Comparison of ENCODE assay signal across 8 cellular contexts in the genomic region with DNA sequence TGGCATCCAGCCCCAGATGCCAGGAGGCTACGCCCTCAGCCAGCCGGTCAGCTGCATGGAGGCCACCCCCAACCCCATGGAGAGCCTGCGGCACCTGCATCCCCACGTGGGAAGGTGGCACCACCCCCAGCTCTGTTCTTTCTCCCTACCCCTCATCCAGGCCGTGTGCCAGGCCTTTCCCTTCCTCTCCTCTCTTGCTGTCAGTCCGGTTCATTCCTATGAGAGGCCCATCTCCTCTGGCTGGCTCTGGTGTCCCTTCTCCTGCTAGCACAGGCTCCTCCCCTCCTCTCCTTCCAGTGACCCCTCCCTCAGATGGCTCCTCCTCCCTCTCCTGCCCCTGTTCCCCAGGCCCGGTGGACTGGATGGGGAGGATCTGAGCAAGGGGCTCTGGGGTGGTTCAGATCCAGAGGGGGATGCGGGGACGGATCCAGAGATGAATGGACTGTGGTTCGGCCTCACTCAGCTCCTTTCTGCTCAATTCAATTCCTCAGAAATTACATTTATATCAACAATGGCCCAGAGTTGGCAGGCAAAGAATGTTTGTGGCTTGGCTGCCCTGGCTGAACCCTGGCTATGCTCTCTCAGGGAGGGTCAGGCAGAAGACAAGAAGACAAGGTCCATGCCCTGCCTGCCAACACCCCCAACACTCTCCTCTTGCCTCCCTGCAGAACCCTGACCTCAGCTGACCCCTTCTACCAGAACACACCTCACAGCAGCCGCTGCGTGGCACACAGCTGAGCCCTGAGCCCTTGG. TPM values are rescaled to one million over a fixed set of nuclear protein-coding genes. Genes with fewer than 3 reads are reported as not detected.
DNase-seq lines count a peak whose midpoint lies in the region; ATAC-seq and TF ChIP-seq lines count a peak whose summit lies in the region.

No MANE protein-coding gene starts in this region.

- DNase-seq in HCT116 (ENCODE audit: low read depth, low spot score) (no peak), right cardiac atrium (peak in 2 of 3 donors; percentile 81 to 85), sigmoid colon (no peak)
- DNase-seq in stimulated activated naive CD8-positive, alpha-beta T cell treated with anti-CD3 and anti-CD28 coated beads, Interleukin-15, Interleukin-2, amounts not matched to agents 100 U/mL and 50 U/mL, for 24 hours: no peak
- DNase-seq in activated CD4-positive, alpha-beta memory T cell treated with anti-CD3 and anti-CD28 coated beads, Interleukin-2, amount 10 ng/mL, durations not matched to agents 7 days and 5 days: no peak

- TF ChIP-seq CTCF in HCT116 (IDR thresholded peaks at IDR 0.05 in 2 of 3, conservative IDR thresholded peaks at IDR 0.05 in 1 of 3; ENCODE audit: borderline replicate concordance in 1 of 3, insufficient read depth in 1 of 3, low read depth in 2 of 3, low read length in 2 of 3) (no peak), VCaP (conservative IDR thresholded peaks at IDR 0.05) (no peak), sigmoid colon (IDR thresholded peaks at IDR 0.05) (no peak)

- H3K27me3 Mint-ChIP-seq in activated CD4-positive, alpha-beta memory T cell treated with anti-CD3 and anti-CD28 coated beads, Interleukin-2, amount 10 ng/mL, durations not matched to agents 7 days and 5 days: no peaks in the 10 kb centered on the region

- intact Hi-C loops in HCT116 (cut with micrococcal nuclease) (no loop called here), right cardiac atrium (cut with DNase I) (loop anchor here in 1 of 4 donors (10.0 kb wide), 1 partner anchor 145 kb away; no protein-coding TSS in a partner anchor), sigmoid colon (cut with DNase I) (no loop called here)

- POLR2A ChIA-PET in HCT116 (lab: Charles Lee): no interaction called here
- POLR2A ChIA-PET in activated CD4-positive, alpha-beta memory T cell treated with anti-CD3 and anti-CD28 coated beads, Interleukin-2, amount 10 ng/mL, durations not matched to agents 7 days and 5 days (lab: Charles Lee): no interaction called here

- no peaks in the 10 kb centered on the region for H3K36me3 Mint-ChIP-seq in activated CD4-positive, alpha-beta memory T cell treated with anti-CD3 and anti-CD28 coated beads, Interleukin-2, amount 10 ng/mL, durations not matched to agents 7 days and 5 days (ENCODE audit: low read depth)

- H3K9me3 Mint-ChIP-seq in activated CD4-positive, alpha-beta memory T cell treated with anti-CD3 and anti-CD28 coated beads, Interleukin-2, amount 10 ng/mL, durations not matched to agents 7 days and 5 days: no peaks in the 10 kb centered on the region

- no peak overlapping the region for H3K4me2 ChIP-seq in HCT116 (ENCODE audit: low read length)

- no peak overlapping the region for H3K27ac ChIP-seq in HCT116 (ENCODE audit: low read depth, low read length)
- peak overlapping the region; percentile 93 for H3K27ac ChIP-seq in VCaP
- H3K27ac ChIP-seq in right cardiac atrium (ENCODE audit: low read length): peak overlapping the region; percentile 16
- H3K27ac ChIP-seq in sigmoid colon: peak overlapping the region; percentile 34 to 75 (median 59)

- H3K4me1 ChIP-seq in HCT116 (ENCODE audit: control insufficient read depth in 1 of 2, insufficient read depth in 2 of 2, low read length in 2 of 2): 0 out of 4 replicates have a peak, but pooled peaks cover 0 to 4% of the 10 kb centered on the region in 2 experiments
- peaks cover 5% of the 10 kb centered on the region for H3K4me1 ChIP-seq in right cardiac atrium (ENCODE audit: control insufficient read depth, insufficient read depth, low read length)
- H3K4me1 ChIP-seq in sigmoid colon: peaks cover 0 to 32% (median 27%) of the 10 kb centered on the region in 4 donors

- CTCF ChIA-PET in HCT116 (lab: Charles Lee): interaction anchor here (1.0 kb wide), 1 partner anchor 8 kb away, joined by 3 read pairs; no protein-coding TSS in a partner anchor
- CTCF ChIA-PET in activated CD4-positive, alpha-beta memory T cell treated with anti-CD3 and anti-CD28 coated beads, Interleukin-2, amount 10 ng/mL, durations not matched to agents 7 days and 5 days (lab: Charles Lee): interaction anchor here (1.4 kb wide), 1 partner anchor 27 kb away, joined by 3 read pairs; no protein-coding TSS in a partner anchor

- TF ChIP-seq EP300 in sigmoid colon (IDR thresholded peaks at IDR 0.05): no peak

- no peaks in the 10 kb centered on the region for H3K27me3 ChIP-seq in HCT116 (ENCODE audit: insufficient read depth, low read length)
- no peaks in the 10 kb centered on the region for H3K27me3 ChIP-seq in right cardiac atrium (ENCODE audit: control insufficient read depth, insufficient read depth)
- H3K27me3 ChIP-seq in sigmoid colon: no peaks in the 10 kb centered on the region

- TF ChIP-seq POLR2A in HCT116 (IDR thresholded peaks at IDR 0.05; ENCODE audit: borderline replicate concordance, extremely low read depth, insufficient read depth, insufficient read length): no peak
- TF ChIP-seq POLR2A in sigmoid colon (IDR thresholded peaks at IDR 0.05): no peak

- H4K20me1 ChIP-seq in HCT116 (ENCODE audit: insufficient read depth): no peaks in the 10 kb centered on the region

- RAD21 ChIA-PET in HCT116 (lab: Charles Lee; ENCODE audit: low non-redundant PET in 1 of 2, low total read pairs in 2 of 2, uncharacterized antibody in 2 of 2, unreplicated experiment in 2 of 2): no interaction called here

- no peak overlapping the region for H3K27ac Mint-ChIP-seq in activated CD4-positive, alpha-beta memory T cell treated with anti-CD3 and anti-CD28 coated beads, Interleukin-2, amount 10 ng/mL, durations not matched to agents 7 days and 5 days

- TF ChIP-seq RAD21 in HCT116 (IDR thresholded peaks at IDR 0.05; ENCODE audit: low read depth): no peak

- H3K9me2 ChIP-seq in HCT116 (ENCODE audit: insufficient read depth): no peaks in the 10 kb centered on the region

- H3K4me3 Mint-ChIP-seq in activated CD4-positive, alpha-beta memory T cell treated with anti-CD3 and anti-CD28 coated beads, Interleukin-2, amount 10 ng/mL, durations not matched to agents 7 days and 5 days: no peak overlapping the region

- no peak overlapping the region for H3K4me3 ChIP-seq in HCT116 (replicated peaks in 1 of 2; ENCODE audit: low read depth in 1 of 2, low read length in 2 of 2)
- no peak overlapping the region for H3K4me3 ChIP-seq in right cardiac atrium (ENCODE audit: low read length)
- no peak overlapping the region for H3K4me3 ChIP-seq in sigmoid colon

- H3K9ac ChIP-seq in HCT116 (ENCODE audit: low read length): no peak overlapping the region

- no peaks in the 10 kb centered on the region for H3K4me1 Mint-ChIP-seq in activated CD4-positive, alpha-beta memory T cell treated with anti-CD3 and anti-CD28 coated beads, Interleukin-2, amount 10 ng/mL, durations not matched to agents 7 days and 5 days

- H2AFZ ChIP-seq in HCT116 (ENCODE audit: low read depth, low read length, poor library complexity, severe bottlenecking): no peak overlapping the region

- H3K9me3 ChIP-seq in HCT116 (ENCODE audit: control insufficient read depth in 1 of 2, insufficient read depth in 1 of 2, low read depth in 1 of 2, low read length in 2 of 2) (no peaks in the 10 kb centered on the region; a peak in 1 of 4 replicates), right cardiac atrium (ENCODE audit: control insufficient read depth, low read length) (no peaks in the 10 kb centered on the region), sigmoid colon (no peaks in the 10 kb centered on the region)

- WGBS in right cardiac atrium: 52% methylated on average over 12 of the region's 12 CpGs
- 69 to 72% methylated on average over 12 of the region's 12 CpGs for WGBS in sigmoid colon, 2 donors

- no peaks in the 10 kb centered on the region for H3K79me2 ChIP-seq in HCT116 (ENCODE audit: insufficient read depth, low read length)

- H3K36me3 ChIP-seq in HCT116 (ENCODE audit: control insufficient read depth in 1 of 2, insufficient read depth in 2 of 2, low read length in 2 of 2) (no peaks in the 10 kb centered on the region), sigmoid colon (no peaks in the 10 kb centered on the region)

- peak; percentile 44 for ATAC-seq in HCT116
- ATAC-seq in right cardiac atrium: peak; percentile 46 to 66
- no peak for ATAC-seq in HG03354 (IDR thresholded peaks at IDR 0.05; ENCODE audit: poor library complexity, severe bottlenecking, unreplicated experiment)
- ATAC-seq in GM19455 (IDR thresholded peaks at IDR 0.05; ENCODE audit: unreplicated experiment): no peak
- ATAC-seq in stimulated activated naive CD8-positive, alpha-beta T cell treated with anti-CD3 and anti-CD28 coated beads, Interleukin-15, Interleukin-2, amounts not matched to agents 100 U/mL and 50 U/mL, for 24 hours: no peak

- no TSS peak for BruUV-seq in HCT116 (replicated peaks; lab: Mats Ljungman, UMichigan)

TF ChIP-seq in HCT116, 20 proteins besides CTCF, POLR2A, EP300 and RAD21 (continues in another document):
- TF ChIP-seq CBX3 (IDR thresholded peaks at IDR 0.05; ENCODE audit: low read depth): no peak
- no peak for TF ChIP-seq JUND (IDR thresholded peaks at IDR 0.05)
- no peak for TF ChIP-seq FOSL1 (IDR thresholded peaks at IDR 0.05; ENCODE audit: low read depth)
- no peak for TF ChIP-seq EGR1 (IDR thresholded peaks at IDR 0.05; ENCODE audit: low read depth)
- no peak for TF ChIP-seq ZFX (IDR thresholded peaks at IDR 0.05)
- TF ChIP-seq, protein P1, sequence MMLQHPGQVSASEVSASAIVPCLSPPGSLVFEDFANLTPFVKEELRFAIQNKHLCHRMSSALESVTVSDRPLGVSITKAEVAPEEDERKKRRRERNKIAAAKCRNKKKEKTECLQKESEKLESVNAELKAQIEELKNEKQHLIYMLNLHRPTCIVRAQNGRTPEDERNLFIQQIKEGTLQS (IDR thresholded peaks at IDR 0.05): no peak
- TF ChIP-seq TCF7L2 (IDR thresholded peaks at IDR 0.05; ENCODE audit: borderline replicate concordance, extremely low read depth, insufficient read depth, insufficient read length): no peak
- no peak for TF ChIP-seq POLR2AphosphoS5 (IDR thresholded peaks at IDR 0.05; ENCODE audit: low read depth, low read length)
- no peak for TF ChIP-seq YY1 (IDR thresholded peaks at IDR 0.05; ENCODE audit: extremely low read depth, insufficient replicate concordance, low read depth, low read length)
- no peak for TF ChIP-seq SRF (IDR thresholded peaks at IDR 0.05; ENCODE audit: low read depth)
- no peak for TF ChIP-seq CEBPB (IDR thresholded peaks at IDR 0.05; ENCODE audit: low read depth)
- TF ChIP-seq, protein P2, sequence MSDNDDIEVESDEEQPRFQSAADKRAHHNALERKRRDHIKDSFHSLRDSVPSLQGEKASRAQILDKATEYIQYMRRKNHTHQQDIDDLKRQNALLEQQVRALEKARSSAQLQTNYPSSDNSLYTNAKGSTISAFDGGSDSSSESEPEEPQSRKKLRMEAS (IDR thresholded peaks at IDR 0.05): no peak
- no peak for TF ChIP-seq SP1 (IDR thresholded peaks at IDR 0.05; ENCODE audit: low read depth)

RNA-seq across cellular contexts. Expression of a gene that starts 18.5 kb away (rescaled TPM):
- total RNA-seq in HCT116 (2021; ENCODE audit: unreplicated experiment): not detected
- polyA plus RNA-seq in HCT116 (2012): 0.07 TPM in 1 of 2 replicates, not detected in the other
- under 1 TPM; 0.09 to 0.86 (median 0.68) TPM for total RNA-seq in right cardiac atrium
- 0.57 TPM for polyA plus RNA-seq in right cardiac atrium
- 1 to 10 TPM in 2 of 4 donors, under 1 TPM in 2; 0.71 to 4.4 (median 1.3) TPM for total RNA-seq in sigmoid colon
- 1 to 10 TPM in 1 of 3 donors, not detected in 2; 1.1 TPM for polyA plus RNA-seq in sigmoid colon
- under 1 TPM in 1 of 2 experiments, not detected in 1; 0.13 TPM for total RNA-seq in activated CD4-positive, alpha-beta memory T cell treated with anti-CD3 and anti-CD28 coated beads, Interleukin-2, amount 10 ng/mL, durations not matched to agents 7 days and 5 days

Comparison
In these comparisons a context has a peak if more than half of its experiments do, and no peak if none do; other contexts are left out.
1. ATAC-seq: peak in HCT116 (single experiment) and right cardiac atrium (2 of 2); none in HG03354 (single experiment), GM19455 (single experiment) and stimulated activated naive CD8-positive, alpha-beta T cell treated with anti-CD3 and anti-CD28 coated beads, Interleukin-15, Interleukin-2, amounts not matched to agents 100 U/mL and 50 U/mL, for 24 hours (single experiment).
2. DNase-seq: peak in right cardiac atrium (2 of 3); none in HCT116 (single experiment), sigmoid colon (single experiment), stimulated activated naive CD8-positive, alpha-beta T cell treated with anti-CD3 and anti-CD28 coated beads, Interleukin-15, Interleukin-2, amounts not matched to agents 100 U/mL and 50 U/mL, for 24 hours (single experiment) and activated CD4-positive, alpha-beta memory T cell treated with anti-CD3 and anti-CD28 coated beads, Interleukin-2, amount 10 ng/mL, durations not matched to agents 7 days and 5 days (single experiment).